12 cellular contexts compared by ENCODE assay signal in the genomic region with DNA sequence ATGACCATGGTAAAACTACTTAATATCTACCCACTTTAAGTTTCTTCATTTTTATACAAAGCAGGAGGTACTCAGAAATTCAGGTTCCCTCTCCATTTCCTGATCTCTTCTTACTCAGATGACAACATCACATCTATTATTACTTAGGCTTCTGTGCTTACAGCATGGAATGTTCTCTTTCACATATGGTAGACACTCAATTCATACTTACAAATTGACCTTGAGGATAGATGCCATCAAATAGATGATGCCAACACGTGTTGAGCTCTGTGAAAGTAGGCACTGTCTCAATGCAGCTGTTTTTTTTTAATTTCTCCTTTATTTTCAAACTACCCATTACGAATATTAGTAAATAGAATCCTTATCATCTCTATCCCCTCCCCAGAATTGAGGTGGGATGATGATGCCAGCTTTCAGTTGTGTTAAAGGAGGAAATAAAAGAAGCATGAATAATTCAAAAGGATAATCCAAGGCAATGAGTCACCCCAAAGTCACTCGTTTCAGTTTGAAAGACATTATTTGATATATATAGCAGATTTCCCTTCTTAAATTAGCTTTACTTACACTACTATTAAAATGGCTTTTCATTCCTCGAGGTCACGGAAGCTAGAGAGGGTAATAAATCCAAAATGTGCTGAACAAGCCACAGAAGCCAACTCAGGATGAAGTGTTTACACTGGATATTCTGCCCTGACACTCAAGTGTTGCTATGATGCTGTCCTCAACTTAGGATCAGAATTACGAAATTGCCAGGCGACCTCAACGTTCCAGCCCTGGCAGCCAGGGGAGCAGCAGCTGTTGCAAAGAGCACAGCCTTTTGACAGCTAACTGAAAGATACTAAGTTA.
DNase-seq lines count a peak whose midpoint lies in the region; ATAC-seq and TF ChIP-seq lines count a peak whose summit lies in the region.
"Had no signal": no experiment of that assay in that cellular context is flagged by ENCODE, and none has a peak within 500 bp of the region (broad histone marks: within the 10 kb centered on the region; RNA-seq: fewer than 3 reads in every experiment).

No MANE protein-coding gene starts in this region.

- H3K36me3 ChIP-seq in A673 (ENCODE audit: insufficient read depth, low read length, poor library complexity, severe bottlenecking) (no peaks in the 10 kb centered on the region), gastroesophageal sphincter (no peaks in the 10 kb centered on the region)

- DNase-seq in A673 (ENCODE audit: low spot score) (peak; percentile 82), HFF-Myc (ENCODE audit: extremely low read depth, low read depth) (peak; percentile 61), SHP77 (lab: John Stamatoyannopoulos, UW) (peak; percentile 9 to 17), NCI-H526 treated with DMSO at 0.1 percent for 48 hours (lab: John Stamatoyannopoulos, UW) (no peak), midbrain (lab: John Stamatoyannopoulos, UW) (no peak), T1000 (lab: John Stamatoyannopoulos, UW) (no peak)
- DNase-seq in stimulated activated naive CD4-positive, alpha-beta T cell (lab: John Stamatoyannopoulos, UW): no peak
- DNase-seq: activated CD4-positive, alpha-beta T cell treated with anti-CD3 and anti-CD28 coated beads, Interleukin-2, amount 50 U/mL, for 48 hours; CD8-positive, alpha-beta memory T cell; NCI-H524 treated with DMSO at 0.1 percent for 48 hours; retina had no signal

- H3K4me3 ChIP-seq in A673 (ENCODE audit: low read depth, low read length, poor library complexity, severe bottlenecking) (no peak overlapping the region), HFF-Myc (replicated peaks; ENCODE audit: low read depth, low read length) (no peak overlapping the region), gastroesophageal sphincter (no peak overlapping the region)

- TF ChIP-seq EP300 in gastroesophageal sphincter (IDR thresholded peaks at IDR 0.05): no peak

- no TSS peak for BruUV-seq in A673 (replicated peaks; lab: Mats Ljungman, UMichigan)

- POLR2A ChIA-PET in A673 (lab: Charles Lee; ENCODE audit: low non-redundant PET): no interaction called here

- no peak for TF ChIP-seq POLR2A in gastroesophageal sphincter (IDR thresholded peaks at IDR 0.05)

- 27 to 47% methylated on average over 5 to 6 of the region's 8 CpGs for WGBS in gastroesophageal sphincter (ENCODE audit: low coverage in 1 of 2), 2 donors

- intact Hi-C loops in A673 (cut with micrococcal nuclease; ENCODE audit: unreplicated experiment): no loop called here

- CTCF ChIA-PET in A673 (lab: Charles Lee): no interaction called here

- H3K27me3 ChIP-seq in A673 (replicated peaks; ENCODE audit: insufficient read depth, low read depth, low read length, poor library complexity) (no peaks in the 10 kb centered on the region), gastroesophageal sphincter (no peaks in the 10 kb centered on the region)

- H3K27ac ChIP-seq in A673 (ENCODE audit: low read depth, low read length, poor library complexity, severe bottlenecking) (no peak overlapping the region), gastroesophageal sphincter (no peak overlapping the region)

- H3K9me3 ChIP-seq in A673 (ENCODE audit: low read depth, low read length, poor library complexity, severe bottlenecking): no peaks in the 10 kb centered on the region
- no peaks in the 10 kb centered on the region for H3K9me3 ChIP-seq in gastroesophageal sphincter

- H3K4me1 ChIP-seq in A673 (ENCODE audit: insufficient read depth, low read length, poor library complexity, severe bottlenecking): peaks cover 17% of the 10 kb centered on the region
- H3K4me1 ChIP-seq in gastroesophageal sphincter: peaks cover 0 to 7% (median 0%) of the 10 kb centered on the region in 3 donors

- no peak for TF ChIP-seq CTCF in A673 (conservative IDR thresholded peaks at IDR 0.05; ENCODE audit: low read depth, low read length)
- no peak for TF ChIP-seq CTCF in HFF-Myc (IDR thresholded peaks at IDR 0.05; ENCODE audit: low read depth, low read length, missing control alignments)
- TF ChIP-seq CTCF in gastroesophageal sphincter (IDR thresholded peaks at IDR 0.05): peak in 1 of 4 experiments; percentile 16

- ATAC-seq in gastroesophageal sphincter: peak; percentile 74

Comparison
In these comparisons a context has a peak if more than half of its experiments do, and no peak if none do; other contexts are left out.
1. DNase-seq: peak in A673 (single experiment), HFF-Myc (single experiment) and SHP77 (2 of 2); none in NCI-H526 treated with DMSO at 0.1 percent for 48 hours (single experiment), midbrain (single experiment), stimulated activated naive CD4-positive, alpha-beta T cell (0 of 6) and T1000 (single experiment).